In the genomic region with DNA sequence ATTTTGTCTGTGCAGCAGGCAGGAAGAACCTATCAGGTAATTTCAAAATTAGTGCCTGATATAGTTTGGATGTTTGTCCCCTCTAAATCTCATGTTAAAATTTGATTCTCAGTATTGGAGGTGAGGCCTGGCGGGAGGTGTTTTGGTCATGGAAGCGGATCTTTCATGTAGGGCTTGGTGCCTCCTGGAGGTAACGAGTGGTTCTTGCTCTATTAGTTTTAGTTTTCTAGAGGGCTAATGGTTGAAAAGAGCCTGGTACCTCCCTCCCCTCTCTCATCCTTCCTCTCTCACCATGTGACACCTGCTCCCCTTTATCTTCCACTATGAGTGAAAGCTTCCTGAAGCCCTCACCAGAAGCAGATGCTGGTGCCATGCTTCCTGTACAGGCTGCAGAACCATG, we compare ENCODE assay signal across 26 cellular contexts.
"Had no signal": no experiment of that assay in that cellular context is flagged by ENCODE, and none has a peak within 500 bp of the region (broad histone marks: within the 10 kb centered on the region; RNA-seq: fewer than 3 reads in every experiment).

No MANE protein-coding gene starts in this region.

- ATAC-seq: left ventricle myocardium superior; lower lobe of right lung; mucosa of descending colon; natural killer cell treated with Interleukin-12 subunit alpha and Interleukin-12 subunit beta and Interleukin-15 and Interleukin-18, amount 100 ng/mL, for 72 hours; pancreas; right lobe of liver; stimulated activated naive CD8-positive, alpha-beta T cell treated with anti-CD3 and anti-CD28 coated beads, Interleukin-15, amount 100 ng/mL, for 72 hours had no signal

- H3K9me3 ChIP-seq: esophagus squamous epithelium, lower lobe of right lung, mucosa of descending colon, neutrophil, pancreas, right lobe of liver, suprapubic skin, thyroid gland had no signal

- H3K27ac Mint-ChIP-seq: mesothelial cell of epicardium; naive B cell; natural killer cell treated with Interleukin-12 subunit alpha and Interleukin-12 subunit beta and Interleukin-15 and Interleukin-18, amount 100 ng/mL, for 72 hours; stimulated activated naive CD8-positive, alpha-beta T cell treated with anti-CD3 and anti-CD28 coated beads, Interleukin-15, amount 100 ng/mL, for 72 hours had no signal

- H3K27me3 Mint-ChIP-seq: stimulated activated naive CD8-positive, alpha-beta T cell treated with anti-CD3 and anti-CD28 coated beads, Interleukin-15, amount 100 ng/mL, for 72 hours had no signal

- H3K4me3 Mint-ChIP-seq: mesothelial cell of epicardium; naive B cell; natural killer cell treated with Interleukin-12 subunit alpha and Interleukin-12 subunit beta and Interleukin-15 and Interleukin-18, amount 100 ng/mL, for 72 hours; neural crest cell; stimulated activated naive CD8-positive, alpha-beta T cell treated with anti-CD3 and anti-CD28 coated beads, Interleukin-15, amount 100 ng/mL, for 72 hours had no signal

- H3K27ac ChIP-seq: coronary artery, esophagus squamous epithelium, lower lobe of right lung, neutrophil, pancreas, right lobe of liver, suprapubic skin, thyroid gland had no signal

- DNase-seq: dermis blood vessel endothelial cell; effector memory CD4-positive, alpha-beta T cell; erythroblast; esophagus squamous epithelium; hypothalamus; left ventricle myocardium superior; lower lobe of right lung; mucosa of descending colon; naive B cell; pancreas; retina; right lobe of liver; small intestine; stimulated activated CD4-positive, alpha-beta T cell treated with anti-CD3 and anti-CD28 coated beads, Interleukin-15, amount 100 ng/mL, for 24 hours; stimulated activated CD4-positive, alpha-beta T cell treated with anti-CD3 and anti-CD28 coated beads, Interleukin-4, amount 100 ng/mL, for 1 hour; stimulated activated CD8-positive, alpha-beta memory T cell treated with anti-CD3 and anti-CD28 coated beads, Interleukin-4, amount 100 ng/mL, for 48 hours; stimulated activated naive CD4-positive, alpha-beta T cell; stimulated activated naive CD8-positive, alpha-beta T cell treated with anti-CD3 and anti-CD28 coated beads, Interleukin-15, amount 100 ng/mL, for 72 hours; thyroid gland; trophoblast cell had no signal

- H3K27me3 ChIP-seq: esophagus squamous epithelium, neutrophil, pancreas, right lobe of liver, suprapubic skin, thyroid gland had no signal

- H3K4me3 ChIP-seq: coronary artery, esophagus squamous epithelium, lower lobe of right lung, mucosa of descending colon, pancreas, right lobe of liver, suprapubic skin, thyroid gland had no signal

- H3K4me1 ChIP-seq: esophagus squamous epithelium, lower lobe of right lung, pancreas, right lobe of liver, suprapubic skin, thyroid gland had no signal

- H3K36me3 Mint-ChIP-seq: mesothelial cell of epicardium; naive B cell; natural killer cell treated with Interleukin-12 subunit alpha and Interleukin-12 subunit beta and Interleukin-15 and Interleukin-18, amount 100 ng/mL, for 72 hours had no signal

- H3K9me3 Mint-ChIP-seq: mesothelial cell of epicardium; neural crest cell; stimulated activated naive CD8-positive, alpha-beta T cell treated with anti-CD3 and anti-CD28 coated beads, Interleukin-15, amount 100 ng/mL, for 72 hours had no signal

- H3K4me1 Mint-ChIP-seq: mesothelial cell of epicardium; naive B cell; stimulated activated naive CD8-positive, alpha-beta T cell treated with anti-CD3 and anti-CD28 coated beads, Interleukin-15, amount 100 ng/mL, for 72 hours had no signal

- H3K36me3 ChIP-seq: esophagus squamous epithelium, lower lobe of right lung, neutrophil, pancreas, right lobe of liver, suprapubic skin, thyroid gland had no signal
